15 cellular contexts compared by ENCODE assay signal in genomic region chr16:48361012-48361411, GRCh38.
A peak's percentile ranks its signal among the peaks of the same experiment; 100 is the strongest.
DNase-seq lines count a peak whose midpoint lies in the region; ATAC-seq and TF ChIP-seq lines count a peak whose summit lies in the region.
"Had no signal": no experiment of that assay in that cellular context is flagged by ENCODE, and none has a peak within 500 bp of the region (broad histone marks: within the 10 kb centered on the region; RNA-seq: fewer than 3 reads in every experiment).

No MANE protein-coding gene starts in this region.

- no peaks in the 10 kb centered on the region for H3K9me2 ChIP-seq in Loucy (replicated peaks; ENCODE audit: low read depth, low read length)

- H3K27me3 ChIP-seq in Loucy (ENCODE audit: insufficient read depth, low read length, poor library complexity, severe bottlenecking) = no peaks in the 10 kb centered on the region

- H4K20me1 ChIP-seq in Loucy (ENCODE audit: insufficient read depth, low read length, poor library complexity, severe bottlenecking) = peaks cover 86% of the 10 kb centered on the region

- TF ChIP-seq CTCF in GM12865 (IDR thresholded peaks at IDR 0.05; ENCODE audit: insufficient read depth, low read depth, low read length, missing control alignments) = no peak
- no peak for TF ChIP-seq CTCF in Loucy (conservative IDR thresholded peaks at IDR 0.05; ENCODE audit: low read length)

- in situ Hi-C loops in ACHN (cut with HindIII; ENCODE audit: low pct_ligation_motif_present, low pct_unique_long_range_greater_than_20kb, low sequenced_read_pairs) = no loop called here

- peaks cover 27% of the 10 kb centered on the region; the same call in 1 of the 2 replicates for H3K36me3 ChIP-seq in Loucy (ENCODE audit: insufficient read depth, low read length)

- H3K4me2 ChIP-seq in Loucy (ENCODE audit: low read depth, low read length, poor library complexity, severe bottlenecking) = peak overlapping the region; percentile 43

- H3F3A ChIP-seq in Loucy (ENCODE audit: low read depth) = no peaks in the 10 kb centered on the region

- no peak for ATAC-seq in GM18907 (IDR thresholded peaks at IDR 0.05; ENCODE audit: unreplicated experiment)
- ATAC-seq in HG02798 (IDR thresholded peaks at IDR 0.05; ENCODE audit: poor library complexity, unreplicated experiment) = no peak
- ATAC-seq: Panc1, SK-N-SH treated with all-trans-retinoic acid at 6 μM for 48 hours had no signal

- peak; percentile 35 for DNase-seq in ACHN
- peak; percentile 33 for DNase-seq in GM12865 (ENCODE audit: low read depth)
- DNase-seq in kidney glomerular epithelial cell (lab: John Stamatoyannopoulos, UW) = peak; percentile 15
- no peak for DNase-seq in NCI-H187 (lab: John Stamatoyannopoulos, UW)
- DNase-seq in NCI-H69 (lab: John Stamatoyannopoulos, UW) = no peak
- DNase-seq: C1 segment of cervical spinal cord, NCI-H1436, NCI-H345, NCI-H526 treated with DMSO at 0.1 percent for 48 hours, Right ventricle myocardium superior had no signal

- peaks cover 9% of the 10 kb centered on the region for H3K4me1 ChIP-seq in Loucy (ENCODE audit: insufficient read depth, low read length, poor library complexity, severe bottlenecking)

- peaks cover 99% of the 10 kb centered on the region for H3K79me2 ChIP-seq in Loucy (ENCODE audit: insufficient read depth, low read length)

- H3K9ac ChIP-seq in Loucy (ENCODE audit: low read depth, low read length, poor library complexity, severe bottlenecking) = no peak overlapping the region

- no peaks in the 10 kb centered on the region for H3K9me3 ChIP-seq in Loucy (ENCODE audit: insufficient read depth, low read depth, low read length)

- H2AFZ ChIP-seq in Loucy (ENCODE audit: low read length) = no peak overlapping the region

- H3K4me3 ChIP-seq in GM12865 (ENCODE audit: low read depth, low read length) (no peak overlapping the region), Loucy (ENCODE audit: low read length, poor library complexity, severe bottlenecking) (no peak overlapping the region)

Comparison
In these comparisons a context has a peak if more than half of its experiments do, and no peak if none do; other contexts are left out.
1. DNase-seq: peak in ACHN (single experiment), GM12865 (single experiment) and kidney glomerular epithelial cell (single experiment); none in NCI-H187 (0 of 2) and NCI-H69 (single experiment).